Comparison of ENCODE assay signal across 8 cellular contexts in the genomic region with DNA sequence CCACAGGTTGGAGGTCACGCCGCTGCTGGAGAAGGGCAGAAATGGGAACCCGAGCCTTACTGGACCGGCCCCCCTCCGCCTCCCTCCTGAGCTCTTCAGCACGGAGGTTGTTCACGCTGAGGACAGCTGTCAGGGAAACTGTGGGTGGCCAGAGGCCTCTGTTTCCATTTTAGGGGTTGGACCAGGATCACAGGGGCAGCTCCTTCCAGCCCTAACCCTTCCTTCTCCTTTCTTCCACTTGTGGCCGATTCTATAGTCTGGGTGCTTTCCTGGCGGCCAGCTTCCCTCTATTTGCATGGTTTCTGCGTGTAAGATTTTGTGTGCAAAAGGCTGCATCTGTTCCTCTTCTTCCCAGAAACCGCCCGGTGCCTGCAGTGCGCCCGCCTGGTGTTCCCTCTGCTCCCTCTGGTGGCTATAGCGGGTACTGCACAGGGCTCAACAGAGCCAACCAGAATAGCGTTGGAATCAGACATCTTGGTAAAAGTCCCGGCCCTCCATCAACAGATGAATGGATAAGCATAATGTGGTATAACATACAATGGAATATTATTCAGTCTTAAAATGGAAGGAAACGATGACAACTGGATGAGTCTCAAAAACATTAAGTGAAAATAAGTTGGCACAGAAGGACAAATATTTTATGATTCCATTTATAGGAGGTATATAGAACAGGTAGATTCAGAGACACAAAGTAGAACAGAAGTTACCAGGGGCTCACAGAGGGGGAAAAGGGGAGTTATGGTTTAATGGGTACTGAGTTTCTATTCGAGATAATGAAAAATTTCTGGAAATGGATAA. TPM values are rescaled to one million over a fixed set of nuclear protein-coding genes. Genes with fewer than 3 reads are reported as not detected.
A peak's percentile ranks its signal among the peaks of the same experiment; 100 is the strongest.
DNase-seq lines count a peak whose midpoint lies in the region; ATAC-seq, FAIRE-seq and TF ChIP-seq lines count a peak whose summit lies in the region.

No MANE protein-coding gene starts in this region.

- TF ChIP-seq CTCF in AG09309 (IDR thresholded peaks at IDR 0.05; ENCODE audit: control insufficient read depth, insufficient read depth, low read depth, low read length, missing control alignments) (peak; percentile 100), K562 (IDR thresholded peaks at IDR 0.05 in 2 of 3, conservative IDR thresholded peaks at IDR 0.05 in 1 of 3; ENCODE audit: insufficient read depth in 2 of 3, low read depth in 1 of 3, low read length in 3 of 3) (peak; percentile 95 to 99 (median 98)), smooth muscle cell (IDR thresholded peaks at IDR 0.05; ENCODE audit: borderline replicate concordance, insufficient read depth, poor library complexity, severe bottlenecking) (peak; percentile 100)

- TF ChIP-seq EP300 in K562 (IDR thresholded peaks at IDR 0.05; ENCODE audit: low read length), result no peak

- H3K9me1 ChIP-seq in K562 (ENCODE audit: control insufficient read depth, insufficient read depth, low read length), result no peaks in the 10 kb centered on the region

- no peak overlapping the region for H2AFZ ChIP-seq in K562 (ENCODE audit: low read depth, low read length)
- H2AFZ ChIP-seq in smooth muscle cell (ENCODE audit: low read depth), result no peak overlapping the region

- TF ChIP-seq RAD21 in K562 (CRISPR knock-in tag; conservative IDR thresholded peaks at IDR 0.05 in 1 of 2, IDR thresholded peaks at IDR 0.05 in 1 of 2), result peak; percentile 94

- FAIRE-seq in TTC549 (lab: Jason Lieb, UNC) (peak; percentile 82), K562 (lab: Jason Lieb, UNC) (peak; percentile 96)

- no peaks in the 10 kb centered on the region for H3F3A ChIP-seq in smooth muscle cell (ENCODE audit: low read depth)

- in situ Hi-C loops in K562 (cut with MboI), result loop anchor here (5.0 to 25.0 kb wide), 2 partner anchors 117 to 637 kb away; no protein-coding TSS in a partner anchor

- intact Hi-C loops in K562 (cut with micrococcal nuclease), result loop anchor here (1.0 to 5.0 kb wide), 3 partner anchors 118 to 642 kb away; partner anchors contain the start of gene TMEM179B

- TF ChIP-seq POLR2A in K562 (conservative IDR thresholded peaks at IDR 0.05), result no peak

- H3K4me2 ChIP-seq in K562 (ENCODE audit: insufficient read depth, low read length) (peak overlapping the region; percentile 19; the same call in 1 of the 2 replicates), smooth muscle cell (no peak overlapping the region)

- no peaks in the 10 kb centered on the region for H3K9me3 ChIP-seq in K562 (replicated peaks; ENCODE audit: control insufficient read depth, insufficient read depth, low read depth, low read length)
- no peaks in the 10 kb centered on the region for H3K9me3 ChIP-seq in iPS DF 6.9 (ENCODE audit: control insufficient read depth, insufficient read depth, low read length)
- H3K9me3 ChIP-seq in smooth muscle cell (replicated peaks; ENCODE audit: low read depth), result no peaks in the 10 kb centered on the region

- ATAC-seq in GM19351 (IDR thresholded peaks at IDR 0.05; ENCODE audit: unreplicated experiment) (peak; percentile 62), K562 (peak; percentile 94), HG02610 (IDR thresholded peaks at IDR 0.05; ENCODE audit: unreplicated experiment) (no peak)

- H3K27ac ChIP-seq in K562 (ENCODE audit: extremely low read depth, low read depth, low read length) (no peak overlapping the region), iPS DF 6.9 (ENCODE audit: low read length) (no peak overlapping the region), smooth muscle cell (ENCODE audit: low read depth) (no peak overlapping the region)

- CTCF ChIA-PET in K562 (lab: Yijun Ruan, JAX; ENCODE audit: low intra/inter-chr PET ratio), result interaction anchor here (0.6 to 3.9 kb wide), 9 partner anchors 54 to 810 kb away, joined by 3 to 60 read pairs (median 3); partner anchors contain the start of gene TMEM179B

- DNase-seq in AG09309 (ENCODE audit: low read depth) (peak; percentile 24), NCI-H2029 treated with DMSO at 0.1 percent for 48 hours (lab: John Stamatoyannopoulos, UW) (peak; percentile 53), K562 (ENCODE audit: extremely low read depth in 1 of 4, low spot score in 3 of 4) (peak; percentile 80 to 83 (median 82)), iPS DF 6.9 (ENCODE audit: low read depth, low spot score) (peak; percentile 55), smooth muscle cell (lab: John Stamatoyannopoulos, UW; ENCODE audit: unreplicated experiment) (peak; percentile 77)

- H3K27me3 ChIP-seq in K562 (ENCODE audit: control insufficient read depth in 2 of 2, insufficient read depth in 2 of 2, low read length in 2 of 2), result peaks cover 3 to 45% of the 10 kb centered on the region in 2 experiments; a peak in 3 of 5 replicates
- no peaks in the 10 kb centered on the region for H3K27me3 ChIP-seq in iPS DF 6.9 (ENCODE audit: control insufficient read depth, insufficient read depth, low read length)
- H3K27me3 ChIP-seq in smooth muscle cell (ENCODE audit: low read depth), result no peaks in the 10 kb centered on the region

- WGBS in K562 (ENCODE audit: insufficient coverage, low coverage, missing lambda C conversion rate), result 5% methylated on average over 19 of the region's 19 CpGs
- WGBS in iPS DF 6.9 (ENCODE audit: insufficient coverage, insufficient read length), result no CpG with 5 or more reads among the region's 19 CpGs
- WGBS in smooth muscle cell (ENCODE audit: low lambda C conversion rate), result 25% methylated on average over 18 of the region's 19 CpGs

- H3K79me2 ChIP-seq in K562 (ENCODE audit: control insufficient read depth, insufficient read depth, low read length) (no peaks in the 10 kb centered on the region), smooth muscle cell (ENCODE audit: low read depth) (no peaks in the 10 kb centered on the region)

- POLR2A ChIA-PET in K562 (lab: Yijun Ruan, JAX), result interaction anchor here (0.7 to 4.0 kb wide), 4 partner anchors 8 to 134 kb away, joined by 3 to 14 read pairs (median 3); no protein-coding TSS in a partner anchor

- H3K4me3 ChIP-seq in AG09309 (ENCODE audit: control insufficient read depth, low read depth, low read length) (no peak overlapping the region), K562 (no peak overlapping the region), iPS DF 6.9 (ENCODE audit: low read length) (no peak overlapping the region), smooth muscle cell (no peak overlapping the region)

- BruUV-seq in K562 (replicated peaks; lab: Mats Ljungman, UMichigan), result no TSS peak

- H3K36me3 ChIP-seq in K562 (ENCODE audit: control insufficient read depth, insufficient read depth, low read length) (no peaks in the 10 kb centered on the region), iPS DF 6.9 (ENCODE audit: control insufficient read depth, insufficient read depth, low read length) (no peaks in the 10 kb centered on the region), smooth muscle cell (ENCODE audit: low read depth) (no peaks in the 10 kb centered on the region)

- H3K4me1 ChIP-seq in K562 (replicated peaks in 1 of 2; ENCODE audit: control insufficient read depth in 2 of 2, insufficient read depth in 2 of 2, low read length in 2 of 2) (peaks cover 0 to 8% of the 10 kb centered on the region in 2 experiments; a peak in 2 of 5 replicates), iPS DF 6.9 (ENCODE audit: control insufficient read depth, insufficient read depth, low read length) (0 out of 2 replicates have a peak, but pooled peaks cover 1% of the 10 kb centered on the region), smooth muscle cell (ENCODE audit: low read depth) (no peaks in the 10 kb centered on the region)

- no peak overlapping the region for H3K9ac ChIP-seq in K562 (ENCODE audit: insufficient read depth in 1 of 2, low read depth in 2 of 2, low read length in 2 of 2)
- no peak overlapping the region for H3K9ac ChIP-seq in smooth muscle cell (ENCODE audit: low read depth)

- peaks cover 4% of the 10 kb centered on the region; the same call in 1 of the 2 replicates for H4K20me1 ChIP-seq in K562 (replicated peaks; ENCODE audit: control insufficient read depth, insufficient read depth, low read length)
- H4K20me1 ChIP-seq in smooth muscle cell (ENCODE audit: low read depth), result no peaks in the 10 kb centered on the region

RNA-seq across cellular contexts. Expression of gene SLC22A8, which starts 8.4 kb away (rescaled TPM):
- total RNA-seq in K562 (2011; cell fraction: chromatin; rRNA removed; ENCODE audit: low replicate concordance), result not detected in 2 replicates
- total RNA-seq in K562 (2011; cell fraction: nucleolus; rRNA removed), result not detected in 2 replicates
- not detected in 2 replicates for total RNA-seq in K562 (2011; cell fraction: nucleoplasm; rRNA removed)
- not detected in 2 replicates for total RNA-seq in K562 (2014; rRNA removed)
- not detected in 2 replicates for total RNA-seq in K562 (2014; rRNA removed; fragmentation: Illumina TruSeq; extraction: Trizol)
- total RNA-seq in K562 (2015; rRNA removed; fragmentation: Illumina TruSeq; extraction: Trizol), result not detected in 2 replicates
- total RNA-seq in K562 (2021), result not detected in 2 replicates
- polyA plus RNA-seq in K562 (2011; rRNA removed), result not detected in 2 replicates
- not detected in 2 replicates for polyA plus RNA-seq in K562 (2011; cell fraction: cytosol; rRNA removed)
- not detected in 2 replicates for polyA plus RNA-seq in K562 (2011; cell fraction: nucleus; rRNA removed)
- polyA plus RNA-seq in K562 (2012), result not detected in 2 replicates
- polyA plus RNA-seq in K562 (2014; fragmentation: Illumina TruSeq; extraction: Trizol), result not detected in 2 replicates
- polyA plus RNA-seq in K562 (2014; fragmentation: Nextera tagmentation; extraction: Ambion mirVana), result not detected
- polyA plus RNA-seq in K562 (2014; rRNA removed), result not detected in 2 replicates
- polyA minus RNA-seq in K562 (2011; rRNA and poly(A)+ RNA removed), result not detected in 2 replicates
- not detected in 2 replicates for polyA minus RNA-seq in K562 (2011; cell fraction: cytosol; rRNA and poly(A)+ RNA removed)
- polyA minus RNA-seq in K562 (2011; cell fraction: nucleus; rRNA and poly(A)+ RNA removed), result not detected in 2 replicates
- not detected in 2 replicates for total RNA-seq in smooth muscle cell
- polyA plus RNA-seq in smooth muscle cell, result not detected in 2 replicates

RNA-seq across cellular contexts. Expression of gene SLC22A6, which starts 39.3 kb away (rescaled TPM):
- not detected in 2 replicates for total RNA-seq in K562 (2011; cell fraction: chromatin; rRNA removed; ENCODE audit: low replicate concordance)
- not detected in 2 replicates for total RNA-seq in K562 (2011; cell fraction: nucleolus; rRNA removed)
- not detected in 2 replicates for total RNA-seq in K562 (2011; cell fraction: nucleoplasm; rRNA removed)
- not detected in 2 replicates for total RNA-seq in K562 (2014; rRNA removed)
- not detected in 2 replicates for total RNA-seq in K562 (2014; rRNA removed; fragmentation: Illumina TruSeq; extraction: Trizol)
- total RNA-seq in K562 (2015; rRNA removed; fragmentation: Illumina TruSeq; extraction: Trizol), result not detected in 2 replicates
- not detected in 2 replicates for total RNA-seq in K562 (2021)
- polyA plus RNA-seq in K562 (2011; rRNA removed), result not detected in 2 replicates
- not detected in 2 replicates for polyA plus RNA-seq in K562 (2011; cell fraction: cytosol; rRNA removed)
- polyA plus RNA-seq in K562 (2011; cell fraction: nucleus; rRNA removed), result not detected in 2 replicates
- polyA plus RNA-seq in K562 (2012), result not detected in 2 replicates
- not detected in 2 replicates for polyA plus RNA-seq in K562 (2014; fragmentation: Illumina TruSeq; extraction: Trizol)
- not detected for polyA plus RNA-seq in K562 (2014; fragmentation: Nextera tagmentation; extraction: Ambion mirVana)
- polyA plus RNA-seq in K562 (2014; rRNA removed), result not detected in 2 replicates
- not detected in 2 replicates for polyA minus RNA-seq in K562 (2011; rRNA and poly(A)+ RNA removed)
- polyA minus RNA-seq in K562 (2011; cell fraction: cytosol; rRNA and poly(A)+ RNA removed), result not detected in 2 replicates
- polyA minus RNA-seq in K562 (2011; cell fraction: nucleus; rRNA and poly(A)+ RNA removed), result not detected in 2 replicates
- total RNA-seq in smooth muscle cell, result not detected in 2 replicates
- not detected in 2 replicates for polyA plus RNA-seq in smooth muscle cell

Comparison
In these comparisons a context has a peak if more than half of its experiments do, and no peak if none do; other contexts are left out.
1. DNase-seq: peak in every context shown above with its lines; median percentile 82 in K562; 77 in smooth muscle cell; 55 in iPS DF 6.9; 53 in NCI-H2029 treated with DMSO at 0.1 percent for 48 hours; 24 in AG09309.